Comparison of ENCODE assay signal across 27 cellular contexts in the genomic region with DNA sequence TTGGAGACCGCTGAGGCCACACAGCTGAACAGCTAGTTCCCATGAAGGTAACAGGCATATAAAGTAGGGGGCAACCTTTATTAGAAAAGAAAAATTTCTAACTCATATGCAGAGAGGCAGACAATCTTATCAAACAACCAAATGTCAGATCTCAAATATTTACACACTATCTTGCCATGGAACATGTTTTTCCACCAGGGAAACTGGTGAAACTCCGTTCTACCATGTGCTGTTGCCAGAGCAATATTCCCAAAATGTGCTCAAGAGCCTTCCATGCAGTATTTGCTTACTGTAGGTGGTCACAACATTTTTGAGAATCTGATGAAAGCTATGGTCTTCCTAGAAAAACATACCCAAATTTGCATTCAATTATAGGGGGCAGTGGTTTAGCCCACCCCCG.
"Had no signal": no experiment of that assay in that cellular context is flagged by ENCODE, and none has a peak within 500 bp of the region (broad histone marks: within the 10 kb centered on the region; RNA-seq: fewer than 3 reads in every experiment).

No MANE protein-coding gene starts in this region.

- H3K4me3 Mint-ChIP-seq: activated CD4-positive, alpha-beta T cell treated with anti-CD3 and anti-CD28 coated beads, Interleukin-2, amount 10 ng/mL, durations not matched to agents 24 days and 14 days; activated CD8-positive, alpha-beta T cell treated with anti-CD3 and anti-CD28 coated beads for 36 hours; activated naive CD8-positive, alpha-beta T cell treated with anti-CD3 and anti-CD28 coated beads for 36 hours; activated T-cell treated with anti-CD3 and anti-CD28 coated beads, Interleukin-2, amount 50 U/mL, for 72 hours; activated T-helper 17 cell treated with anti-CD3 and anti-CD28 coated beads, Interleukin-2, amount 50 U/mL, for 72 hours had no signal

- DNase-seq: activated CD4-positive, alpha-beta T cell treated with anti-CD3 and anti-CD28 coated beads, Interleukin-2, amount 10 ng/mL, durations not matched to agents 24 days and 14 days; activated CD4-positive, alpha-beta T cell treated with anti-CD3 and anti-CD28 coated beads, Interleukin-2, amount 50 U/mL, for 4 hours; activated CD8-positive, alpha-beta T cell treated with anti-CD3 and anti-CD28 coated beads for 36 hours; activated effector memory CD4-positive, alpha-beta T cell treated with anti-CD3 and anti-CD28 coated beads, Interleukin-2, amount 50 U/mL, for 16 hours; activated naive CD4-positive, alpha-beta T cell; activated naive CD4-positive, alpha-beta T cell treated with anti-CD3 and anti-CD28 coated beads, Interleukin-2, amount 50 U/mL, for 16 hours; activated naive CD8-positive, alpha-beta T cell treated with anti-CD3 and anti-CD28 coated beads for 36 hours; activated T-cell treated with anti-CD3 and anti-CD28 coated beads, Interleukin-2, amount 50 U/mL, for 1 hour; activated T-cell treated with anti-CD3 and anti-CD28 coated beads, Interleukin-2, amount 50 U/mL, for 72 hours; amniotic stem cell; aorta; Kasumi-1; KG1; MG63; MV-4-11; NCI-H1092; NCI-H1436 treated with DMSO at 0.1 percent for 48 hours; NCI-H1694 treated with DMSO at 0.1 percent for 48 hours; NCI-H2029; NCI-H345; NCI-H524 treated with DMSO at 0.1 percent for 48 hours; SHP77; SJCRH30; T1000 had no signal

- H3K27ac Mint-ChIP-seq: activated CD4-positive, alpha-beta T cell treated with anti-CD3 and anti-CD28 coated beads, Interleukin-2, amount 10 ng/mL, durations not matched to agents 24 days and 14 days; activated CD8-positive, alpha-beta T cell treated with anti-CD3 and anti-CD28 coated beads for 36 hours; activated naive CD8-positive, alpha-beta T cell treated with anti-CD3 and anti-CD28 coated beads for 36 hours; activated T-cell treated with anti-CD3 and anti-CD28 coated beads, Interleukin-2, amount 50 U/mL, for 72 hours; activated T-helper 17 cell treated with anti-CD3 and anti-CD28 coated beads, Interleukin-2, amount 50 U/mL, for 72 hours had no signal

- H3K9me3 ChIP-seq: MG63, SJCRH30 had no signal

- H3K27ac ChIP-seq: SJCRH30, SK-N-MC had no signal

- ATAC-seq: activated CD8-positive, alpha-beta T cell treated with anti-CD3 and anti-CD28 coated beads for 36 hours; activated T-cell treated with anti-CD3 and anti-CD28 coated beads, Interleukin-2, amount 50 U/mL, for 72 hours; activated T-helper 17 cell treated with anti-CD3 and anti-CD28 coated beads, Interleukin-2, amount 50 U/mL, for 72 hours; Panc1 had no signal

- H3K36me3 Mint-ChIP-seq: activated naive CD8-positive, alpha-beta T cell treated with anti-CD3 and anti-CD28 coated beads for 36 hours had no signal

- H3K4me1 ChIP-seq: SJCRH30 had no signal

- H3K9me3 Mint-ChIP-seq: activated CD4-positive, alpha-beta T cell treated with anti-CD3 and anti-CD28 coated beads, Interleukin-2, amount 10 ng/mL, durations not matched to agents 24 days and 14 days; activated CD8-positive, alpha-beta T cell treated with anti-CD3 and anti-CD28 coated beads for 36 hours; activated naive CD8-positive, alpha-beta T cell treated with anti-CD3 and anti-CD28 coated beads for 36 hours; activated T-cell treated with anti-CD3 and anti-CD28 coated beads, Interleukin-2, amount 50 U/mL, for 72 hours; activated T-helper 17 cell treated with anti-CD3 and anti-CD28 coated beads, Interleukin-2, amount 50 U/mL, for 72 hours had no signal

- H3K4me3 ChIP-seq: MG63, SJCRH30, SK-N-MC had no signal

- H3K27me3 ChIP-seq: MG63 had no signal

- H3K4me1 Mint-ChIP-seq: activated CD4-positive, alpha-beta T cell treated with anti-CD3 and anti-CD28 coated beads, Interleukin-2, amount 10 ng/mL, durations not matched to agents 24 days and 14 days; activated T-helper 17 cell treated with anti-CD3 and anti-CD28 coated beads, Interleukin-2, amount 50 U/mL, for 72 hours had no signal

- H3K36me3 ChIP-seq: MG63, SJCRH30 had no signal
